In the genomic region with DNA sequence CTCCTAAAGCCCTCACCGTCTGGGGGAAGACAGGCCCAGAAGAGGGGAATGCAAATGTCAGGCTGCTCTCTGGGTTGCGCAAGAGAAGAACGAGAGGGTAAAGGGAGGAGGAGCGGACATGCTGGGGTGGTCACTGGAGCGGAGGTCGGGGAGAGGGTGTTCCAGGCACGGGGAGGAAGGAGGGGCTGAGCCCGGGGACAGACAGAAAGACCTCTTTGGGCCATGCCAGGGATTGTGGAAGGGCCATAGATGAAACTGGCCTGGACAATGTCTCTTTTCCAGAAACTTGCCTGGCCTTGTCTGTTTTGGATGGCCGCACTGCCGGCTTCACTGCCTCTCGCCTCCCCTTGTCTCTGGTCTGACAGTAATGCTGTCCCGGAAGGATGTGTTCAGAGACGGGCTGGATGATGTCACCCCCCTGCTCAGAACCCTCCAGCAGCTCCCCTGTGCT, we compare ENCODE assay signal across 18 cellular contexts.
DNase-seq lines count a peak whose midpoint lies in the region; TF ChIP-seq lines count a peak whose summit lies in the region.
"Had no signal": no experiment of that assay in that cellular context is flagged by ENCODE, and none has a peak within 500 bp of the region (broad histone marks: within the 10 kb centered on the region; RNA-seq: fewer than 3 reads in every experiment).

No MANE protein-coding gene starts in this region.

- no peaks in the 10 kb centered on the region for H3K36me3 Mint-ChIP-seq in MCF 10A (ENCODE audit: insufficient read depth, unreplicated experiment)
- H3K36me3 Mint-ChIP-seq: CD14-positive monocyte had no signal

- no peaks in the 10 kb centered on the region for H3K4me1 Mint-ChIP-seq in MCF 10A (ENCODE audit: insufficient read depth, unreplicated experiment)
- H3K4me1 Mint-ChIP-seq: activated CD4-positive, alpha-beta T cell treated with anti-CD3 and anti-CD28 coated beads for 36 hours; CD14-positive monocyte had no signal

- H3K9me3 ChIP-seq in mammary epithelial cell (replicated peaks; ENCODE audit: insufficient read depth, low read length), result no peaks in the 10 kb centered on the region
- H3K9me3 ChIP-seq in neuronal stem cell (replicated peaks in 1 of 2; ENCODE audit: control insufficient read depth in 2 of 2, insufficient read depth in 1 of 2, low read depth in 1 of 2, low read length in 2 of 2), result peaks cover 0 to 2% of the 10 kb centered on the region in 2 donors
- H3K9me3 ChIP-seq in vagina, result peaks cover 3% of the 10 kb centered on the region
- H3K9me3 ChIP-seq: psoas muscle had no signal

- H3K4me2 ChIP-seq in mammary epithelial cell (ENCODE audit: insufficient read depth, low read depth, low read length), result no peak overlapping the region
- no peak overlapping the region for H3K4me2 ChIP-seq in neuronal stem cell (ENCODE audit: insufficient read depth, low read length, poor library complexity, severe bottlenecking)

- H3K27ac Mint-ChIP-seq in MCF 10A (ENCODE audit: low read depth, unreplicated experiment), result no peak overlapping the region
- H3K27ac Mint-ChIP-seq: activated CD4-positive, alpha-beta T cell treated with anti-CD3 and anti-CD28 coated beads for 36 hours; activated naive CD4-positive, alpha-beta T cell treated with anti-CD3 and anti-CD28 coated beads for 36 hours had no signal

- no peak overlapping the region for H2BK120ac ChIP-seq in neuronal stem cell (ENCODE audit: low read depth, low read length)

- no peaks in the 10 kb centered on the region for H3K9me3 Mint-ChIP-seq in MCF 10A (ENCODE audit: unreplicated experiment)

- peaks cover 3% of the 10 kb centered on the region for H3K79me1 ChIP-seq in neuronal stem cell (ENCODE audit: low read depth, low read length)

- CTCF ChIA-PET in mammary epithelial cell (lab: Charles Lee; ENCODE audit: low non-redundant PET) (no interaction called here), MCF 10A (lab: Yijun Ruan, JAX) (interaction anchor here (1.7 kb wide), 1 partner anchor 17 kb away, joined by 5 read pairs; no protein-coding TSS in a partner anchor)

- no peak overlapping the region for H2BK5ac ChIP-seq in neuronal stem cell (ENCODE audit: low read length)

- POLR2A ChIA-PET in MCF 10A (lab: Yijun Ruan, JAX), result interaction anchor here (0.7 kb wide), 1 partner anchor 423 kb away, joined by 4 read pairs; no protein-coding TSS in a partner anchor

- intact Hi-C loops in mammary epithelial cell (cut with micrococcal nuclease) (no loop called here), MCF 10A (cut with micrococcal nuclease) (no loop called here), vagina (cut with DNase I) (no loop called here)

- H3K27ac ChIP-seq in mammary epithelial cell (ENCODE audit: insufficient read depth, low read depth, low read length) (no peak overlapping the region), neuronal stem cell (replicated peaks; ENCODE audit: low read length) (no peak overlapping the region), vagina (peak overlapping the region; percentile 60)
- H3K27ac ChIP-seq: 22Rv1, psoas muscle had no signal

- H3K4me3 ChIP-seq in mammary epithelial cell (replicated peaks in 1 of 3; ENCODE audit: insufficient read depth in 1 of 3, low read depth in 2 of 3, low read length in 3 of 3) (no peak overlapping the region), neuronal stem cell (ENCODE audit: low read length in 2 of 2) (no peak overlapping the region), vagina (no peak overlapping the region)
- H3K4me3 ChIP-seq: psoas muscle, stomach had no signal

- no peak overlapping the region for H2BK15ac ChIP-seq in neuronal stem cell (ENCODE audit: low read length)

- H2BK12ac ChIP-seq in neuronal stem cell (ENCODE audit: low read length), result no peak overlapping the region

- no peak overlapping the region for H4K8ac ChIP-seq in neuronal stem cell (ENCODE audit: low read depth, low read length)

- H3K4me1 ChIP-seq in mammary epithelial cell (ENCODE audit: insufficient read depth, low read length) (no peaks in the 10 kb centered on the region), neuronal stem cell (ENCODE audit: control insufficient read depth in 2 of 2, insufficient read depth in 1 of 2, low read depth in 1 of 2, low read length in 2 of 2) (peaks cover 0 to 4% of the 10 kb centered on the region in 2 donors), vagina (peaks cover 15% of the 10 kb centered on the region)
- H3K4me1 ChIP-seq: psoas muscle, stomach had no signal

- H3K18ac ChIP-seq in neuronal stem cell (ENCODE audit: low read length), result no peak overlapping the region

- no peak overlapping the region for H4K91ac ChIP-seq in neuronal stem cell (ENCODE audit: low read depth, low read length, poor library complexity)

- TF ChIP-seq CTCF in mammary epithelial cell (conservative IDR thresholded peaks at IDR 0.05 in 1 of 2, IDR thresholded peaks at IDR 0.05 in 1 of 2; ENCODE audit: extremely low read depth in 1 of 2, insufficient read depth in 1 of 2, low read depth in 1 of 2, low read length in 2 of 2) (no peak), MCF 10A (IDR thresholded peaks at IDR 0.05; ENCODE audit: unreplicated experiment) (no peak), vagina (IDR thresholded peaks at IDR 0.05) (no peak)

- H3K14ac ChIP-seq in neuronal stem cell (ENCODE audit: low read length), result no peak overlapping the region

- peak overlapping the region; percentile 38 for H2AFZ ChIP-seq in mammary epithelial cell (ENCODE audit: low read depth, low read length)
- no peak overlapping the region for H2AFZ ChIP-seq in neuronal stem cell (ENCODE audit: low read length)

- H3K27me3 ChIP-seq in mammary epithelial cell (ENCODE audit: insufficient read depth, low read length) (peaks cover 2% of the 10 kb centered on the region), neuronal stem cell (ENCODE audit: control insufficient read depth in 3 of 3, insufficient read depth in 3 of 3, low read depth in 1 of 3, low read length in 3 of 3) (peaks cover 0 to 6% (median 0%) of the 10 kb centered on the region in 3 experiments), vagina (no peaks in the 10 kb centered on the region)
- H3K27me3 ChIP-seq: stomach had no signal

- H3K27me3 Mint-ChIP-seq in MCF 10A (ENCODE audit: insufficient read depth, unreplicated experiment), result peaks cover 68% of the 10 kb centered on the region

- H3K4ac ChIP-seq in neuronal stem cell (ENCODE audit: low read length), result no peak overlapping the region

- H2AK5ac ChIP-seq in neuronal stem cell (ENCODE audit: low read depth, low read length), result peak overlapping the region; percentile 23

- dilution Hi-C loops in mammary epithelial cell (cut with HindIII; ENCODE audit: low sequenced_read_pairs), result loop anchor here (10.0 kb wide), 1 partner anchor 409 kb away; the partner anchor contains the start of gene TBC1D14

- BruUV-seq in mammary epithelial cell (replicated peaks; lab: Mats Ljungman, UMichigan) (no TSS peak), MCF 10A (replicated peaks; lab: Mats Ljungman, UMichigan) (no TSS peak)

- H3K79me2 ChIP-seq in mammary epithelial cell (ENCODE audit: insufficient read depth, low read length), result no peaks in the 10 kb centered on the region

- H3K36me3 ChIP-seq in mammary epithelial cell (ENCODE audit: insufficient read depth, low read length), result no peaks in the 10 kb centered on the region
- no peaks in the 10 kb centered on the region for H3K36me3 ChIP-seq in neuronal stem cell (replicated peaks in 1 of 2; ENCODE audit: control insufficient read depth in 2 of 2, insufficient read depth in 2 of 2, low read length in 2 of 2)
- H3K36me3 ChIP-seq in vagina, result no peaks in the 10 kb centered on the region
- H3K36me3 ChIP-seq: stomach had no signal

- H4K20me1 ChIP-seq in mammary epithelial cell (ENCODE audit: insufficient read depth, low read length), result no peaks in the 10 kb centered on the region

- in situ Hi-C loops in mammary epithelial cell (cut with MboI; ENCODE audit: low sequenced_read_pairs in 2 of 2), result no loop called here

- no peak for TF ChIP-seq POLR2A in vagina (IDR thresholded peaks at IDR 0.05)

- DNase-seq in mammary epithelial cell, result no peak
- no peak for DNase-seq in MCF 10A (ENCODE audit: unreplicated experiment)
- peak; percentile 88 to 90 for DNase-seq in hippocampal formation (lab: John Stamatoyannopoulos, UW)
- DNase-seq in neuronal stem cell (ENCODE audit: low spot score), result no peak
- no peak for DNase-seq in vagina (ENCODE audit: extremely low spot score in 2 of 2)
- no peak for DNase-seq in LoVo (ENCODE audit: low spot score)
- DNase-seq in COR-L47 (lab: John Stamatoyannopoulos, UW), result no peak
- DNase-seq in activated CD8-positive, alpha-beta memory T cell treated with anti-CD3 and anti-CD28 coated beads for 24 hours, result no peak
- DNase-seq: activated CD4-positive, alpha-beta T cell treated with anti-CD3 and anti-CD28 coated beads for 36 hours; activated naive CD4-positive, alpha-beta T cell treated with anti-CD3 and anti-CD28 coated beads for 36 hours; DMS79 treated with DMSO at 0.1 percent for 48 hours; NCI-H187 treated with DMSO at 0.1 percent for 48 hours; NCI-H510A; stomach; T1000 had no signal

- 21% methylated on average over 13 of the region's 13 CpGs for WGBS in mammary epithelial cell (ENCODE audit: low coverage, missing lambda C conversion rate)
- WGBS in neuronal stem cell (ENCODE audit: extremely low coverage in 2 of 2, insufficient read length in 2 of 2, insufficient replicate concordance in 1 of 2), 2 donors, result no CpG with 5 or more reads among the region's 13 CpGs

- H3K4me3 Mint-ChIP-seq in MCF 10A (ENCODE audit: unreplicated experiment), result no peak overlapping the region
- H3K4me3 Mint-ChIP-seq: activated CD4-positive, alpha-beta T cell treated with anti-CD3 and anti-CD28 coated beads for 36 hours; activated naive CD4-positive, alpha-beta T cell treated with anti-CD3 and anti-CD28 coated beads for 36 hours; CD14-positive monocyte had no signal

- H3K9ac ChIP-seq in mammary epithelial cell (ENCODE audit: insufficient read depth, low read length), result no peak overlapping the region
- H3K9ac ChIP-seq in neuronal stem cell (ENCODE audit: low read depth, low read length, poor library complexity), result no peak overlapping the region

- H3K23ac ChIP-seq in neuronal stem cell (ENCODE audit: low read depth, low read length, poor library complexity), result no peak overlapping the region

Comparison
In these comparisons a context has a peak if more than half of its experiments do, and no peak if none do; other contexts are left out.
1. DNase-seq: peak in hippocampal formation (2 of 2); none in mammary epithelial cell (single experiment), MCF 10A (single experiment), neuronal stem cell (single experiment), vagina (0 of 2), LoVo (single experiment), COR-L47 (single experiment) and activated CD8-positive, alpha-beta memory T cell treated with anti-CD3 and anti-CD28 coated beads for 24 hours (single experiment).